In the genomic region with DNA sequence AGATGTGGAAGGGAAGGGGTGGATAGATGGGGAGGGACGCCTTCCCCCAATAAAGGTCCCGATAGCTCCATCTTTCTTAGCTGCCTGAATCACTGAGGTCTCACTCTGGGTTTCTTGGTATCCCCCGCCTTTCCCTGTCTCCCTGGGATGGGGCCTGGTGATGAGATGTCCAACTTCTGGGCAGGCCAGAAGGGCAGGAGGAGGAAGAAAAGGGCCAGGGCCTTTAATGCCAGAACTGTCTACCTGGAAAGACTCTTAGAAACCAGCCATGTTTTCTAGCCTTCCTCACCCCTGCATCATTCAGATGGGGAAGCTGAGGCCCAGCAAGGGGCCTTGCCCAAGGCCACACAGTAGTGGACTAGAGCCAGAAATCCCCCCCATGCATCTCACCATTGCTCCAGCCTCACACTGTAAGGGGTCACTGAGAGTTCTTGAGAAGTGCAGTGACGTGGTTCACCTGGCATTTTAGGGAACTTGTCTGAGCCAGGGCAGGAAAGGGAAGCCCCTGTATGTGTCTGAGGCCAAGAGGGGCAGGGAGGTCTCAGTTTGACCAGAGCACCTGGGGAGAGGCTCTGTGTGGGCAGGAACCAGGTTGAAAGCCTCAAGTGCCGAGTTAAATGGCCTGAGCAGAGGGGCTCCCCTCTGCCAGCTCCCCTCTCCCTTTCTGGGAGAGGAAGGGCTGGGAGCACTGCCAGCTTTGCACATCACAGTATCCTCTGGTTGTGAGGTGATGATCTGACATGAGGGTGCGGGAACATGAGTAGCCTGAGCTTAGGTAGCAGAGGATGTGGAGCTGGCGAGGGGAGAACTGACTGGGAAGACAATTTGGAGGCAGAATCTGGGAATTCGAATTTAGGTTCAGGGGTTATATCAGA, we compare ENCODE assay signal across 1 cellular context.
TF ChIP-seq lines count a peak whose summit lies in the region.

No MANE protein-coding gene starts in this region.

TF ChIP-seq in GM12878, 131 proteins besides CTCF, POLR2A, EP300 and RAD21 (continued from another document):
- TF ChIP-seq, protein P1, sequence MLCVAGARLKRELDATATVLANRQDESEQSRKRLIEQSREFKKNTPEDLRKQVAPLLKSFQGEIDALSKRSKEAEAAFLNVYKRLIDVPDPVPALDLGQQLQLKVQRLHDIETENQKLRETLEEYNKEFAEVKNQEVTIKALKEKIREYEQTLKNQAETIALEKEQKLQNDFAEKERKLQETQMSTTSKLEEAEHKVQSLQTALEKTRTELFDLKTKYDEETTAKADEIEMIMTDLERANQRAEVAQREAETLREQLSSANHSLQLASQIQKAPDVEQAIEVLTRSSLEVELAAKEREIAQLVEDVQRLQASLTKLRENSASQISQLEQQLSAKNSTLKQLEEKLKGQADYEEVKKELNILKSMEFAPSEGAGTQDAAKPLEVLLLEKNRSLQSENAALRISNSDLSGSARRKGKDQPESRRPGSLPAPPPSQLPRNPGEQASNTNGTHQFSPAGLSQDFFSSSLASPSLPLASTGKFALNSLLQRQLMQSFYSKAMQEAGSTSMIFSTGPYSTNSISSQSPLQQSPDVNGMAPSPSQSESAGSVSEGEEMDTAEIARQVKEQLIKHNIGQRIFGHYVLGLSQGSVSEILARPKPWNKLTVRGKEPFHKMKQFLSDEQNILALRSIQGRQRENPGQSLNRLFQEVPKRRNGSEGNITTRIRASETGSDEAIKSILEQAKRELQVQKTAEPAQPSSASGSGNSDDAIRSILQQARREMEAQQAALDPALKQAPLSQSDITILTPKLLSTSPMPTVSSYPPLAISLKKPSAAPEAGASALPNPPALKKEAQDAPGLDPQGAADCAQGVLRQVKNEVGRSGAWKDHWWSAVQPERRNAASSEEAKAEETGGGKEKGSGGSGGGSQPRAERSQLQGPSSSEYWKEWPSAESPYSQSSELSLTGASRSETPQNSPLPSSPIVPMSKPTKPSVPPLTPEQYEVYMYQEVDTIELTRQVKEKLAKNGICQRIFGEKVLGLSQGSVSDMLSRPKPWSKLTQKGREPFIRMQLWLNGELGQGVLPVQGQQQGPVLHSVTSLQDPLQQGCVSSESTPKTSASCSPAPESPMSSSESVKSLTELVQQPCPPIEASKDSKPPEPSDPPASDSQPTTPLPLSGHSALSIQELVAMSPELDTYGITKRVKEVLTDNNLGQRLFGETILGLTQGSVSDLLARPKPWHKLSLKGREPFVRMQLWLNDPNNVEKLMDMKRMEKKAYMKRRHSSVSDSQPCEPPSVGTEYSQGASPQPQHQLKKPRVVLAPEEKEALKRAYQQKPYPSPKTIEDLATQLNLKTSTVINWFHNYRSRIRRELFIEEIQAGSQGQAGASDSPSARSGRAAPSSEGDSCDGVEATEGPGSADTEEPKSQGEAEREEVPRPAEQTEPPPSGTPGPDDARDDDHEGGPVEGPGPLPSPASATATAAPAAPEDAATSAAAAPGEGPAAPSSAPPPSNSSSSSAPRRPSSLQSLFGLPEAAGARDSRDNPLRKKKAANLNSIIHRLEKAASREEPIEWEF (IDR thresholded peaks at IDR 0.05; ENCODE audit: insufficient replicate concordance, low read depth, low read length): no peak
- TF ChIP-seq BHLHE40 (IDR thresholded peaks at IDR 0.05; ENCODE audit: borderline replicate concordance in 1 of 2, low read depth in 2 of 2, low read length in 1 of 2): no peak
- TF ChIP-seq, protein P2, sequence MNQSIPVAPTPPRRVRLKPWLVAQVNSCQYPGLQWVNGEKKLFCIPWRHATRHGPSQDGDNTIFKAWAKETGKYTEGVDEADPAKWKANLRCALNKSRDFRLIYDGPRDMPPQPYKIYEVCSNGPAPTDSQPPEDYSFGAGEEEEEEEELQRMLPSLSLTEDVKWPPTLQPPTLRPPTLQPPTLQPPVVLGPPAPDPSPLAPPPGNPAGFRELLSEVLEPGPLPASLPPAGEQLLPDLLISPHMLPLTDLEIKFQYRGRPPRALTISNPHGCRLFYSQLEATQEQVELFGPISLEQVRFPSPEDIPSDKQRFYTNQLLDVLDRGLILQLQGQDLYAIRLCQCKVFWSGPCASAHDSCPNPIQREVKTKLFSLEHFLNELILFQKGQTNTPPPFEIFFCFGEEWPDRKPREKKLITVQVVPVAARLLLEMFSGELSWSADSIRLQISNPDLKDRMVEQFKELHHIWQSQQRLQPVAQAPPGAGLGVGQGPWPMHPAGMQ (IDR thresholded peaks at IDR 0.05; ENCODE audit: borderline replicate concordance): no peak
- TF ChIP-seq CEBPB (IDR thresholded peaks at IDR 0.05; ENCODE audit: borderline replicate concordance in 1 of 2, low read depth in 2 of 2, low read length in 2 of 2): no peak
- TF ChIP-seq RELB (IDR thresholded peaks at IDR 0.05; ENCODE audit: low read depth): no peak
- no peak for TF ChIP-seq SMAD5 (IDR thresholded peaks at IDR 0.05; ENCODE audit: low read depth)
- no peak for TF ChIP-seq FOXM1 (IDR thresholded peaks at IDR 0.05; ENCODE audit: low read depth, low read length)
- no peak for TF ChIP-seq GABPA (IDR thresholded peaks at IDR 0.05; ENCODE audit: low read depth)
- TF ChIP-seq, protein P3, sequence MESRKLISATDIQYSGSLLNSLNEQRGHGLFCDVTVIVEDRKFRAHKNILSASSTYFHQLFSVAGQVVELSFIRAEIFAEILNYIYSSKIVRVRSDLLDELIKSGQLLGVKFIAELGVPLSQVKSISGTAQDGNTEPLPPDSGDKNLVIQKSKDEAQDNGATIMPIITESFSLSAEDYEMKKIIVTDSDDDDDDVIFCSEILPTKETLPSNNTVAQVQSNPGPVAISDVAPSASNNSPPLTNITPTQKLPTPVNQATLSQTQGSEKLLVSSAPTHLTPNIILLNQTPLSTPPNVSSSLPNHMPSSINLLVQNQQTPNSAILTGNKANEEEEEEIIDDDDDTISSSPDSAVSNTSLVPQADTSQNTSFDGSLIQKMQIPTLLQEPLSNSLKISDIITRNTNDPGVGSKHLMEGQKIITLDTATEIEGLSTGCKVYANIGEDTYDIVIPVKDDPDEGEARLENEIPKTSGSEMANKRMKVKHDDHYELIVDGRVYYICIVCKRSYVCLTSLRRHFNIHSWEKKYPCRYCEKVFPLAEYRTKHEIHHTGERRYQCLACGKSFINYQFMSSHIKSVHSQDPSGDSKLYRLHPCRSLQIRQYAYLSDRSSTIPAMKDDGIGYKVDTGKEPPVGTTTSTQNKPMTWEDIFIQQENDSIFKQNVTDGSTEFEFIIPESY (IDR thresholded peaks at IDR 0.05): no peak
- no peak for TF ChIP-seq NR2C1 (IDR thresholded peaks at IDR 0.05)
